ENCODE assay signal across 1 cellular context in the genomic region with DNA sequence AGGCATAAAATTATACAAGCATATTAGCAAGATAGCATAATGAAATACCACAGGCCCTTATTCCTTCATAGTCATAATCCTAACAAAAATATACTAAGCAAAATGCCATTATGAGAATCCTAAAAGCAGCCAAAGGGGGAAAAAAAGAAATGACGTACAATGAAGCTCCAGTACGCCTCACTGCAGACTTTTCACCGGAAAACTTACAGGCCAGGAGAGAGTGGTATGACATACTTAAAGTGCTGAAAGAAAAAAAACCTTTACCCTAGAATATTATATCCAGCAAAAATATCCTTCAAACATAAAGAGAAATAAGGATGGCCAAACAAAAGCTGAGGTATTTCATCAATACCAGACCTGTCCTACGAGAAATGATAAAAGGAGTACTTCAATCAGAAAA.
A peak's percentile ranks its signal among the peaks of the same experiment; 100 is the strongest.
TF ChIP-seq lines count a peak whose summit lies in the region.

No MANE protein-coding gene starts in this region.

TF ChIP-seq in K562, 482 proteins besides CTCF, POLR2A, EP300 and RAD21:
- TF ChIP-seq CBX5 (IDR thresholded peaks at IDR 0.05; ENCODE audit: borderline replicate concordance, low read depth) (0 out of 2 replicates have a peak, but pooled peaks have one; percentile 19), CBX3 (IDR thresholded peaks at IDR 0.05; ENCODE audit: borderline replicate concordance in 1 of 2, low read length in 2 of 2) (peak in 1 of 2 experiments; percentile 46; a peak in 1 of 3 replicates), HDGF (IDR thresholded peaks at IDR 0.05) (no peak)
